In genomic region chr3:64033033-64033432, GRCh38 we compare ENCODE assay signal across 24 cellular contexts. TPM values are rescaled to one million over a fixed set of nuclear protein-coding genes. Genes with fewer than 3 reads are reported as not detected.
DNase-seq lines count a peak whose midpoint lies in the region; ATAC-seq, FAIRE-seq and TF ChIP-seq lines count a peak whose summit lies in the region.
"Had no signal": no experiment of that assay in that cellular context is flagged by ENCODE, and none has a peak within 500 bp of the region (broad histone marks: within the 10 kb centered on the region; RNA-seq: fewer than 3 reads in every experiment).

No MANE protein-coding gene starts in this region.

- no peak overlapping the region for H3K4me3 Mint-ChIP-seq in nephron
- H3K4me3 Mint-ChIP-seq: CD14-positive monocyte; CD4-positive, CD25-positive, alpha-beta regulatory T cell; CD8-positive, alpha-beta memory T cell had no signal

- no peaks in the 10 kb centered on the region for H3K27me3 ChIP-seq in smooth muscle cell (ENCODE audit: low read depth)
- H3K27me3 ChIP-seq: BE2C, BLaER1 had no signal

- no peak for TF ChIP-seq RAD21 in A549 (conservative IDR thresholded peaks at IDR 0.05 in 1 of 2, IDR thresholded peaks at IDR 0.05 in 1 of 2)

- H4K20me1 ChIP-seq in smooth muscle cell (ENCODE audit: low read depth): no peaks in the 10 kb centered on the region
- H4K20me1 ChIP-seq: BLaER1 had no signal

- no peak for DNase-seq in A549 (ENCODE audit: low read depth in 1 of 2, low spot score in 1 of 2)
- DNase-seq in smooth muscle cell (lab: John Stamatoyannopoulos, UW; ENCODE audit: unreplicated experiment): no peak
- DNase-seq in cerebellum (ENCODE audit: low spot score): no peak
- DNase-seq: ACHN; BE2C; C1 segment of cervical spinal cord; CD4-positive, alpha-beta memory T cell; CD4-positive, CD25-positive, alpha-beta regulatory T cell; CD8-positive, alpha-beta memory T cell; COR-L47; DMS 273 treated with DMSO at 0.1 percent for 48 hours; DMS153; DMS53; DMS79; DND-41; GF-D8 had no signal

- POLR2A ChIA-PET in A549 (lab: Yijun Ruan, JAX): no interaction called here

- WGBS in A549 (ENCODE audit: missing lambda C conversion rate): 96% methylated on average over 3 of the region's 3 CpGs
- 53% methylated on average over 3 of the region's 3 CpGs for WGBS in smooth muscle cell (ENCODE audit: low lambda C conversion rate)

- ATAC-seq in A549: no peak
- no peak for ATAC-seq in GM19395 (IDR thresholded peaks at IDR 0.05; ENCODE audit: unreplicated experiment)
- no peak for ATAC-seq in GM18517 (IDR thresholded peaks at IDR 0.05; ENCODE audit: unreplicated experiment)

- H3K4me1 Mint-ChIP-seq in nephron: peaks cover 37% of the 10 kb centered on the region

- H3K4me3 ChIP-seq in A549: no peak overlapping the region
- H3K4me3 ChIP-seq in smooth muscle cell: no peak overlapping the region
- H3K4me3 ChIP-seq: BLaER1 had no signal

- H3K4me2 ChIP-seq in A549 (no peak overlapping the region), smooth muscle cell (no peak overlapping the region)
- H3K4me2 ChIP-seq: BLaER1 had no signal

- H3K9me3 Mint-ChIP-seq in nephron: peaks cover 12% of the 10 kb centered on the region

- H3K27ac Mint-ChIP-seq in nephron: peak overlapping the region in 2 of 3 experiments; percentile 12 to 68
- H3K27ac Mint-ChIP-seq: CD14-positive monocyte; CD4-positive, alpha-beta memory T cell; CD4-positive, CD25-positive, alpha-beta regulatory T cell had no signal

- no peak overlapping the region for H3K9ac ChIP-seq in smooth muscle cell (ENCODE audit: low read depth)
- H3K9ac ChIP-seq: BLaER1 had no signal

- H3K9me3 ChIP-seq in A549: peaks cover 21% of the 10 kb centered on the region
- H3K9me3 ChIP-seq in smooth muscle cell (replicated peaks; ENCODE audit: low read depth): no peaks in the 10 kb centered on the region
- H3K9me3 ChIP-seq: BE2C had no signal

- TF ChIP-seq EP300 in A549 (IDR thresholded peaks at IDR 0.05): no peak

- no peak for FAIRE-seq in A549 (lab: Jason Lieb, UNC)
- FAIRE-seq: G401.6, GM12891 had no signal

- no peaks in the 10 kb centered on the region for H3K79me2 ChIP-seq in smooth muscle cell (ENCODE audit: low read depth)

- no peaks in the 10 kb centered on the region for H3K27me3 Mint-ChIP-seq in nephron (ENCODE audit: low read depth)

- peak overlapping the region; percentile 89 for H2AFZ ChIP-seq in smooth muscle cell (ENCODE audit: low read depth)

- H3F3A ChIP-seq in smooth muscle cell (ENCODE audit: low read depth): peaks cover 6% of the 10 kb centered on the region

- no peaks in the 10 kb centered on the region for H3K36me3 Mint-ChIP-seq in nephron (ENCODE audit: low read depth)
- H3K36me3 Mint-ChIP-seq: CD14-positive monocyte; CD4-positive, alpha-beta memory T cell; CD4-positive, CD25-positive, alpha-beta regulatory T cell had no signal

- CTCF ChIA-PET in A549 (lab: Yijun Ruan, JAX): interaction anchor here (1.1 to 1.6 kb wide), 2 partner anchors 192 to 452 kb away, joined by 5 to 9 read pairs; partner anchors contain the start of gene PRICKLE2

- TF ChIP-seq CTCF in A549 (IDR thresholded peaks at IDR 0.05) (no peak), nephron (IDR thresholded peaks at IDR 0.05; ENCODE audit: unreplicated experiment in 3 of 3) (no peak), smooth muscle cell (IDR thresholded peaks at IDR 0.05; ENCODE audit: borderline replicate concordance, insufficient read depth, poor library complexity, severe bottlenecking) (no peak)

- H3K4me1 ChIP-seq in A549 (peaks cover 12% of the 10 kb centered on the region), smooth muscle cell (ENCODE audit: low read depth) (peaks cover 3% of the 10 kb centered on the region)
- H3K4me1 ChIP-seq: BLaER1 had no signal

- no peak for TF ChIP-seq POLR2A in A549 (IDR thresholded peaks at IDR 0.05; ENCODE audit: low read length)

- H3K36me3 ChIP-seq in smooth muscle cell (ENCODE audit: low read depth): no peaks in the 10 kb centered on the region
- H3K36me3 ChIP-seq: BE2C, BLaER1 had no signal

- H3K27ac ChIP-seq in A549 (peak overlapping the region; percentile 84 to 85; a peak in 4 of 6 replicates), smooth muscle cell (ENCODE audit: low read depth) (peak overlapping the region; percentile 77)
- H3K27ac ChIP-seq: 22Rv1, BLaER1 had no signal

TF ChIP-seq in A549, 52 proteins besides CTCF, POLR2A, EP300 and RAD21:
- no peak for TF ChIP-seq SMC3 (IDR thresholded peaks at IDR 0.05)
- no peak for TF ChIP-seq CBX2 (IDR thresholded peaks at IDR 0.05; ENCODE audit: borderline replicate concordance, low read depth)
- TF ChIP-seq NR3C1 (IDR thresholded peaks at IDR 0.05): no peak
- no peak for TF ChIP-seq EHF (CRISPR knock-in tag; IDR thresholded peaks at IDR 0.05)
- TF ChIP-seq SREBF2 (IDR thresholded peaks at IDR 0.05): no peak
- TF ChIP-seq MYC (IDR thresholded peaks at IDR 0.05; ENCODE audit: borderline replicate concordance, low read length): no peak
- TF ChIP-seq ATOH8 (CRISPR knock-in tag; IDR thresholded peaks at IDR 0.05; ENCODE audit: low read depth): no peak
- no peak for TF ChIP-seq BCL3 (IDR thresholded peaks at IDR 0.05)
- TF ChIP-seq HMGXB4 (CRISPR knock-in tag; IDR thresholded peaks at IDR 0.05; ENCODE audit: borderline replicate concordance): no peak
- TF ChIP-seq ZC3H11A (IDR thresholded peaks at IDR 0.05): no peak
- TF ChIP-seq RCOR1 (IDR thresholded peaks at IDR 0.05; ENCODE audit: low read depth, low read length): no peak
- TF ChIP-seq, protein P1, sequence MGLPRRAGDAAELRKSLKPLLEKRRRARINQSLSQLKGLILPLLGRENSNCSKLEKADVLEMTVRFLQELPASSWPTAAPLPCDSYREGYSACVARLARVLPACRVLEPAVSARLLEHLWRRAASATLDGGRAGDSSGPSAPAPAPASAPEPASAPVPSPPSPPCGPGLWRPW (IDR thresholded peaks at IDR 0.05): no peak
- no peak for TF ChIP-seq POLR2AphosphoS2 (conservative IDR thresholded peaks at IDR 0.05; ENCODE audit: low read length)
- TF ChIP-seq JUNB (IDR thresholded peaks at IDR 0.05): no peak

RNA-seq across cellular contexts. Expression of gene PSMD6, which starts 9.7 kb away (rescaled TPM):
- 53.8 and 76.8 TPM in 2 replicates for polyA plus RNA-seq in A549 (2011; rRNA removed)
- 70.4 and 74.2 TPM in 2 replicates for polyA plus RNA-seq in A549 (2012; cell fraction: cytosol; rRNA removed)
- polyA plus RNA-seq in A549 (2012; cell fraction: nucleus; rRNA removed): 43.2 and 51.1 TPM in 2 replicates
- 117 to 121 TPM (median 120 TPM) in 3 replicates for polyA plus RNA-seq in A549 (2017; fragmentation: RNase III; extraction: RNeasy Plus Mini Kit Qiagen cat#74134 plus additional on column Dnase treatment)
- polyA minus RNA-seq in A549 (2011; rRNA and poly(A)+ RNA removed): 20.3 and 20.7 TPM in 2 replicates
- 109 and 113 TPM in 2 replicates for total RNA-seq in smooth muscle cell
- polyA plus RNA-seq in smooth muscle cell: 116 and 119 TPM in 2 replicates
- 66.7 TPM for total RNA-seq in cerebellum
